In the genomic region with DNA sequence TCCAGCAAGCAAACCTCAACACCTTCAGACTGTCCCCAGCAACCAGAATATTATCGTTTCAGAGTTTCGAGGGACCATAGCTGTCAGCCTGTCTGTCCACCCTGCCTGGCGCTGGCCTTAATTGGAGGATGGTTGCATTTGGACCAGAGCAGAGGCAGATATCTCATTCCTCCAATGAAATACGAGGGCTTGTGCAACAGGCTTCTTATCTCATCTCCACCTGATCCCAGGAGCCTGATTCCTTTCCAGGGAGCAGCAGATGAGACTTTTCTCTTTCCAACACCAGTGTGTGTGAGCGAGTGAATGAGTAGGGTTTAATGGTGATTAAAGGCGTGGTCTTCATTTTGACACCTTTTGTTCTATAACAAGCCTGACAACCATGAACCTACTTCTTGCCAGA, we compare ENCODE assay signal across 1 cellular context.
TF ChIP-seq lines count a peak whose summit lies in the region.

No MANE protein-coding gene starts in this region.

TF ChIP-seq in H1, 55 proteins besides CTCF, POLR2A, EP300 and RAD21 (continued from another document):
- TF ChIP-seq, protein P1, sequence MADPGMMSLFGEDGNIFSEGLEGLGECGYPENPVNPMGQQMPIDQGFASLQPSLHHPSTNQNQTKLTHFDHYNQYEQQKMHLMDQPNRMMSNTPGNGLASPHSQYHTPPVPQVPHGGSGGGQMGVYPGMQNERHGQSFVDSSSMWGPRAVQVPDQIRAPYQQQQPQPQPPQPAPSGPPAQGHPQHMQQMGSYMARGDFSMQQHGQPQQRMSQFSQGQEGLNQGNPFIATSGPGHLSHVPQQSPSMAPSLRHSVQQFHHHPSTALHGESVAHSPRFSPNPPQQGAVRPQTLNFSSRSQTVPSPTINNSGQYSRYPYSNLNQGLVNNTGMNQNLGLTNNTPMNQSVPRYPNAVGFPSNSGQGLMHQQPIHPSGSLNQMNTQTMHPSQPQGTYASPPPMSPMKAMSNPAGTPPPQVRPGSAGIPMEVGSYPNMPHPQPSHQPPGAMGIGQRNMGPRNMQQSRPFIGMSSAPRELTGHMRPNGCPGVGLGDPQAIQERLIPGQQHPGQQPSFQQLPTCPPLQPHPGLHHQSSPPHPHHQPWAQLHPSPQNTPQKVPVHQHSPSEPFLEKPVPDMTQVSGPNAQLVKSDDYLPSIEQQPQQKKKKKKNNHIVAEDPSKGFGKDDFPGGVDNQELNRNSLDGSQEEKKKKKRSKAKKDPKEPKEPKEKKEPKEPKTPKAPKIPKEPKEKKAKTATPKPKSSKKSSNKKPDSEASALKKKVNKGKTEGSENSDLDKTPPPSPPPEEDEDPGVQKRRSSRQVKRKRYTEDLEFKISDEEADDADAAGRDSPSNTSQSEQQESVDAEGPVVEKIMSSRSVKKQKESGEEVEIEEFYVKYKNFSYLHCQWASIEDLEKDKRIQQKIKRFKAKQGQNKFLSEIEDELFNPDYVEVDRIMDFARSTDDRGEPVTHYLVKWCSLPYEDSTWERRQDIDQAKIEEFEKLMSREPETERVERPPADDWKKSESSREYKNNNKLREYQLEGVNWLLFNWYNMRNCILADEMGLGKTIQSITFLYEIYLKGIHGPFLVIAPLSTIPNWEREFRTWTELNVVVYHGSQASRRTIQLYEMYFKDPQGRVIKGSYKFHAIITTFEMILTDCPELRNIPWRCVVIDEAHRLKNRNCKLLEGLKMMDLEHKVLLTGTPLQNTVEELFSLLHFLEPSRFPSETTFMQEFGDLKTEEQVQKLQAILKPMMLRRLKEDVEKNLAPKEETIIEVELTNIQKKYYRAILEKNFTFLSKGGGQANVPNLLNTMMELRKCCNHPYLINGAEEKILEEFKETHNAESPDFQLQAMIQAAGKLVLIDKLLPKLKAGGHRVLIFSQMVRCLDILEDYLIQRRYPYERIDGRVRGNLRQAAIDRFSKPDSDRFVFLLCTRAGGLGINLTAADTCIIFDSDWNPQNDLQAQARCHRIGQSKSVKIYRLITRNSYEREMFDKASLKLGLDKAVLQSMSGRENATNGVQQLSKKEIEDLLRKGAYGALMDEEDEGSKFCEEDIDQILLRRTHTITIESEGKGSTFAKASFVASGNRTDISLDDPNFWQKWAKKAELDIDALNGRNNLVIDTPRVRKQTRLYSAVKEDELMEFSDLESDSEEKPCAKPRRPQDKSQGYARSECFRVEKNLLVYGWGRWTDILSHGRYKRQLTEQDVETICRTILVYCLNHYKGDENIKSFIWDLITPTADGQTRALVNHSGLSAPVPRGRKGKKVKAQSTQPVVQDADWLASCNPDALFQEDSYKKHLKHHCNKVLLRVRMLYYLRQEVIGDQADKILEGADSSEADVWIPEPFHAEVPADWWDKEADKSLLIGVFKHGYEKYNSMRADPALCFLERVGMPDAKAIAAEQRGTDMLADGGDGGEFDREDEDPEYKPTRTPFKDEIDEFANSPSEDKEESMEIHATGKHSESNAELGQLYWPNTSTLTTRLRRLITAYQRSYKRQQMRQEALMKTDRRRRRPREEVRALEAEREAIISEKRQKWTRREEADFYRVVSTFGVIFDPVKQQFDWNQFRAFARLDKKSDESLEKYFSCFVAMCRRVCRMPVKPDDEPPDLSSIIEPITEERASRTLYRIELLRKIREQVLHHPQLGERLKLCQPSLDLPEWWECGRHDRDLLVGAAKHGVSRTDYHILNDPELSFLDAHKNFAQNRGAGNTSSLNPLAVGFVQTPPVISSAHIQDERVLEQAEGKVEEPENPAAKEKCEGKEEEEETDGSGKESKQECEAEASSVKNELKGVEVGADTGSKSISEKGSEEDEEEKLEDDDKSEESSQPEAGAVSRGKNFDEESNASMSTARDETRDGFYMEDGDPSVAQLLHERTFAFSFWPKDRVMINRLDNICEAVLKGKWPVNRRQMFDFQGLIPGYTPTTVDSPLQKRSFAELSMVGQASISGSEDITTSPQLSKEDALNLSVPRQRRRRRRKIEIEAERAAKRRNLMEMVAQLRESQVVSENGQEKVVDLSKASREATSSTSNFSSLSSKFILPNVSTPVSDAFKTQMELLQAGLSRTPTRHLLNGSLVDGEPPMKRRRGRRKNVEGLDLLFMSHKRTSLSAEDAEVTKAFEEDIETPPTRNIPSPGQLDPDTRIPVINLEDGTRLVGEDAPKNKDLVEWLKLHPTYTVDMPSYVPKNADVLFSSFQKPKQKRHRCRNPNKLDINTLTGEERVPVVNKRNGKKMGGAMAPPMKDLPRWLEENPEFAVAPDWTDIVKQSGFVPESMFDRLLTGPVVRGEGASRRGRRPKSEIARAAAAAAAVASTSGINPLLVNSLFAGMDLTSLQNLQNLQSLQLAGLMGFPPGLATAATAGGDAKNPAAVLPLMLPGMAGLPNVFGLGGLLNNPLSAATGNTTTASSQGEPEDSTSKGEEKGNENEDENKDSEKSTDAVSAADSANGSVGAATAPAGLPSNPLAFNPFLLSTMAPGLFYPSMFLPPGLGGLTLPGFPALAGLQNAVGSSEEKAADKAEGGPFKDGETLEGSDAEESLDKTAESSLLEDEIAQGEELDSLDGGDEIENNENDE (IDR thresholded peaks at IDR 0.05; ENCODE audit: insufficient replicate concordance, low read length) = no peak
- no peak for TF ChIP-seq CEBPB (IDR thresholded peaks at IDR 0.05; ENCODE audit: low read depth, low read length)
TF ChIP-seq in H1: peak in this region for 0.
